In the genomic region with DNA sequence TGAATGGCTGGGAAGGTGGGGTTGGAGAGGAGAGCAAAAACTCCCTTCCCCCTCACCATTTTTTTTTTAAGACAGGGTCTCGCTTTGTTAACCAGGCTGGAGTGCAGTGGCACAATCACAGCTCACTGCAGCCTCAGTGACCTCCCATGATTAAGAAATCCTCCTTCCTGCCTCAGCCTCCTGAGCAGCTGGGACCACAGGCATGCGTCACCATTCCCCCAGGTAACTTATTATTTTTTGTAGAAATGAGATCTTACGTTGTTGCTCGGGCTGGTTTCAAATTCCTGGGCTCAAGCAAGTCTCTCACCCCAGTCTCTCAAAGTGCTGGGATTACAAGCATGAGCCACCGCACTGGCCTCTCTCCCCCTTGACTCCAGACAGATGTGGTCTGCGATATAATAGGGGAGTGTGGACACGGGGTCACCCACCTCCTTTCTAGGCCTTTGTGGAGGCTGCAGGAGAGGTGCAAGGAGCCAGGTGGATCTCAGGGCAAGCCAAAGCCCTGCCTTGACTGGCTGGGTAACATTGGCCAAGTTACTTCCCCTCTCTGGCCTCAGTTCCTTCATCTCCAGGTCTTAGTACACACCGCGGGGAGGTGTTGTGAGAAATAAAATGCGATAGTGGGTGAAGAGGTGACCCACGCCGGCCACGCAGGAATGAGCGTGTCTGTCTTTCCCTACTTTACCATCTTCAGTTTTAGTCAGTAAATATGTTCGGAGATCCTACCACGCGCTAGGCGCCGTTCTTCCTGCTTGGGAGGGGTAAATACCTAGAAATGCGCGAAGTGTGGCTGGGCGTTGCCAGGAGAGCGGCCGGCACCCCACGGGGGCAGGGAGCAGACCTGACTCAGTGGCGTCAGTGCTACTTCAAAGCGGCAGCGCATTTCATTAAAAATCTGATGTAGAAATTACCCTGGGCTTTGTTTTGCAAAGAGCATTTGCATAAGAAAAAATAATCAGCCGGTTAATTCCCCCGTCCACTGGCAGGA, we compare ENCODE assay signal across 9 cellular contexts. TPM values are rescaled to one million over a fixed set of nuclear protein-coding genes. Genes with fewer than 3 reads are reported as not detected.
A peak's percentile ranks its signal among the peaks of the same experiment; 100 is the strongest.
DNase-seq lines count a peak whose midpoint lies in the region; ATAC-seq and TF ChIP-seq lines count a peak whose summit lies in the region.
"Had no signal": no experiment of that assay in that cellular context is flagged by ENCODE, and none has a peak within 500 bp of the region (broad histone marks: within the 10 kb centered on the region; RNA-seq: fewer than 3 reads in every experiment).

No MANE protein-coding gene starts in this region.

- H3K27ac Mint-ChIP-seq in activated naive CD8-positive, alpha-beta T cell treated with anti-CD3 and anti-CD28 coated beads, Interleukin-2, amount 10 ng/mL, durations not matched to agents 7 days and 5 days, result peak overlapping the region; percentile 42
- no peak overlapping the region for H3K27ac Mint-ChIP-seq in immature natural killer cell

- no peaks in the 10 kb centered on the region for H3K9me3 Mint-ChIP-seq in activated naive CD8-positive, alpha-beta T cell treated with anti-CD3 and anti-CD28 coated beads, Interleukin-2, amount 10 ng/mL, durations not matched to agents 7 days and 5 days
- peaks cover 0 to 3% (median 0%) of the 10 kb centered on the region in 6 donors for H3K9me3 Mint-ChIP-seq in immature natural killer cell

- peaks cover 42% of the 10 kb centered on the region for H3K27me3 Mint-ChIP-seq in activated naive CD8-positive, alpha-beta T cell treated with anti-CD3 and anti-CD28 coated beads, Interleukin-2, amount 10 ng/mL, durations not matched to agents 7 days and 5 days
- peaks cover 9 to 13% (median 13%) of the 10 kb centered on the region in 3 donors for H3K27me3 Mint-ChIP-seq in immature natural killer cell (ENCODE audit: low read depth in 3 of 3)

- TF ChIP-seq CTCF in spleen (IDR thresholded peaks at IDR 0.05 in 8 of 11, conservative IDR thresholded peaks at IDR 0.05 in 3 of 11), result no peak

- peak; percentile 18 for DNase-seq in NCI-H748 (lab: John Stamatoyannopoulos, UW; ENCODE audit: unreplicated experiment)
- no peak for DNase-seq in NCI-H748 treated with DMSO at 0.1 percent for 48 hours (lab: John Stamatoyannopoulos, UW)
- no peak for DNase-seq in activated naive CD8-positive, alpha-beta T cell treated with anti-CD3 and anti-CD28 coated beads, Interleukin-2, amount 10 ng/mL, durations not matched to agents 7 days and 5 days
- no peak for DNase-seq in immature natural killer cell
- peak; percentile 67 for DNase-seq in spleen
- DNase-seq in superior temporal gyrus (ENCODE audit: extremely low spot score), result no peak
- DNase-seq in NCI-H1436 (lab: John Stamatoyannopoulos, UW), result no peak

- peaks cover 14 to 22% (median 18%) of the 10 kb centered on the region in 6 donors for H3K4me1 ChIP-seq in spleen
- H3K4me1 ChIP-seq: SJCRH30 had no signal

- H3K27me3 ChIP-seq in spleen (replicated peaks in 1 of 7), result peaks cover 0 to 65% (median 9%) of the 10 kb centered on the region in 7 donors
- H3K27me3 ChIP-seq: SJCRH30 had no signal

- H3K36me3 ChIP-seq in spleen, result no peaks in the 10 kb centered on the region
- H3K36me3 ChIP-seq: SJCRH30 had no signal

- H3K4me3 Mint-ChIP-seq in activated naive CD8-positive, alpha-beta T cell treated with anti-CD3 and anti-CD28 coated beads, Interleukin-2, amount 10 ng/mL, durations not matched to agents 7 days and 5 days, result peak overlapping the region; percentile 80
- H3K4me3 Mint-ChIP-seq in immature natural killer cell, result peak overlapping the region; percentile 52 to 82 (median 76)

- H3K9me3 ChIP-seq in spleen, result no peaks in the 10 kb centered on the region
- H3K9me3 ChIP-seq: SJCRH30 had no signal

- no peak for ATAC-seq in activated naive CD8-positive, alpha-beta T cell treated with anti-CD3 and anti-CD28 coated beads, Interleukin-2, amount 10 ng/mL, durations not matched to agents 7 days and 5 days (ENCODE audit: low read depth)
- no peak for ATAC-seq in GM21529 (IDR thresholded peaks at IDR 0.05; ENCODE audit: unreplicated experiment)

- peak overlapping the region in 1 of 8 donors; percentile 16 for H3K27ac ChIP-seq in spleen
- H3K27ac ChIP-seq: SJCRH30 had no signal

- intact Hi-C loops in spleen (cut with DNase I; ENCODE audit: low total_unique reads), result loop anchor here (5.0 kb wide), 1 partner anchor 114 kb away; no protein-coding TSS in a partner anchor

- peak overlapping the region in 7 of 8 donors; percentile 23 to 61 (median 33) for H3K4me3 ChIP-seq in spleen
- H3K4me3 ChIP-seq: SJCRH30 had no signal

- TF ChIP-seq POLR2A in spleen (IDR thresholded peaks at IDR 0.05), result no peak

- WGBS in spleen, 5 donors, result 34 to 41% (median 37%) methylated on average over 30 of the region's 30 CpGs

- POLR2A ChIA-PET in activated naive CD8-positive, alpha-beta T cell treated with anti-CD3 and anti-CD28 coated beads, Interleukin-2, amount 10 ng/mL, durations not matched to agents 7 days and 5 days (lab: Charles Lee), result interaction anchor here (1.5 kb wide), 1 partner anchor 115 kb away, joined by 3 read pairs; no protein-coding TSS in a partner anchor

- H3K4me1 Mint-ChIP-seq in activated naive CD8-positive, alpha-beta T cell treated with anti-CD3 and anti-CD28 coated beads, Interleukin-2, amount 10 ng/mL, durations not matched to agents 7 days and 5 days, result peaks cover 16% of the 10 kb centered on the region
- H3K4me1 Mint-ChIP-seq in immature natural killer cell, result peaks cover 15 to 24% of the 10 kb centered on the region in 2 donors

- H3K36me3 Mint-ChIP-seq in activated naive CD8-positive, alpha-beta T cell treated with anti-CD3 and anti-CD28 coated beads, Interleukin-2, amount 10 ng/mL, durations not matched to agents 7 days and 5 days, result no peaks in the 10 kb centered on the region
- H3K36me3 Mint-ChIP-seq in immature natural killer cell, result peaks cover 0 to 4% (median 0%) of the 10 kb centered on the region in 3 donors

RNA-seq across cellular contexts. Expression of a gene that starts 20.2 kb away (rescaled TPM):
- total RNA-seq in activated naive CD8-positive, alpha-beta T cell treated with anti-CD3 and anti-CD28 coated beads, Interleukin-2, amount 10 ng/mL, durations not matched to agents 7 days and 5 days, result not detected
- polyA plus RNA-seq in immature natural killer cell (not detected), spleen (1 to 10 TPM in 2 of 3 donors, under 1 TPM in 1; 0.93 to 2.4 (median 1.2) TPM)
- 1 to 10 TPM; 1.5 to 8.8 (median 4.5) TPM for total RNA-seq in spleen
- total RNA-seq: SJCRH30 had no signal

Comparison
In these comparisons a context has a peak if more than half of its experiments do, and no peak if none do; other contexts are left out.
1. DNase-seq: peak in NCI-H748 (single experiment) and spleen (single experiment); none in NCI-H748 treated with DMSO at 0.1 percent for 48 hours (single experiment), activated naive CD8-positive, alpha-beta T cell treated with anti-CD3 and anti-CD28 coated beads, Interleukin-2, amount 10 ng/mL, durations not matched to agents 7 days and 5 days (single experiment), immature natural killer cell (0 of 3), superior temporal gyrus (single experiment) and NCI-H1436 (single experiment).